ENCODE assay signal across 11 cellular contexts in genomic region chr16:20851601-20852000, GRCh38. TPM values are rescaled to one million over a fixed set of nuclear protein-coding genes. Genes with fewer than 3 reads are reported as not detected.
DNase-seq lines count a peak whose midpoint lies in the region; ATAC-seq and TF ChIP-seq lines count a peak whose summit lies in the region.
"Had no signal": no experiment of that assay in that cellular context is flagged by ENCODE, and none has a peak within 500 bp of the region (broad histone marks: within the 10 kb centered on the region; RNA-seq: fewer than 3 reads in every experiment).

No MANE protein-coding gene starts in this region.

- peak; percentile 29; the same call in 1 of the 2 replicates for TF ChIP-seq RAD21 in Ishikawa (IDR thresholded peaks at IDR 0.05; ENCODE audit: low read depth)

- no peak overlapping the region for H3K4me3 ChIP-seq in lower lobe of right lung
- H3K4me3 ChIP-seq in transverse colon: no peak overlapping the region
- H3K4me3 ChIP-seq: neural progenitor cell had no signal

- intact Hi-C loops in lower lobe of right lung (cut with DNase I) (loop anchor here (10.0 kb wide), 1 partner anchor 233 kb away; no protein-coding TSS in a partner anchor), transverse colon (cut with DNase I; ENCODE audit: low total_unique reads) (loop anchor here (5.0 kb wide), 1 partner anchor 51 kb away; the partner anchor contains the start of genes DCUN1D3 and LYRM1)

- TF ChIP-seq EP300 in Ishikawa (IDR thresholded peaks at IDR 0.05; ENCODE audit: borderline replicate concordance) (no peak), transverse colon (IDR thresholded peaks at IDR 0.05; ENCODE audit: low read depth) (no peak)

- in situ Hi-C loops in transverse colon (cut with MboI; ENCODE audit: low pct_ligation_motif_present in 1 of 4, low pct_unique_long_range_greater_than_20kb in 1 of 4, low sequenced_read_pairs in 3 of 4): loop anchor here in 2 of 4 donors (5.0 kb wide), 3 partner anchors 51 to 236 kb away; partner anchors contain the start of genes DCUN1D3 (in 1 of the 2) and LYRM1 (in 1 of the 2)

- TF ChIP-seq CTCF in lower lobe of right lung (IDR thresholded peaks at IDR 0.05) (no peak), transverse colon (IDR thresholded peaks at IDR 0.05) (no peak), GM20000 (IDR thresholded peaks at IDR 0.05; ENCODE audit: extremely low read depth, missing control alignments) (no peak)

- DNase-seq in dermis blood vessel endothelial cell (peak; percentile 76), lower lobe of right lung (peak; percentile 75), transverse colon (peak; percentile 66), GM20000 (ENCODE audit: low spot score) (no peak)
- DNase-seq in stimulated activated CD4-positive, alpha-beta T cell treated with anti-CD3 and anti-CD28 coated beads, Interleukin-4, amount 100 ng/mL, for 24 hours: no peak
- DNase-seq: activated T-cell treated with anti-CD3 and anti-CD28 coated beads, Interleukin-2, amount 50 U/mL, for 1 hour; NCI-H2171 treated with DMSO at 0.1 percent for 48 hours had no signal

- H3K36me3 ChIP-seq in lower lobe of right lung (no peaks in the 10 kb centered on the region), transverse colon (no peaks in the 10 kb centered on the region)
- H3K36me3 ChIP-seq: neural progenitor cell had no signal

- H3K4me1 ChIP-seq in lower lobe of right lung (peaks cover 53% of the 10 kb centered on the region), transverse colon (peaks cover 3 to 28% (median 19%) of the 10 kb centered on the region in 4 donors)
- H3K4me1 ChIP-seq: neural progenitor cell had no signal

- H3K27ac ChIP-seq in lower lobe of right lung (peak overlapping the region; percentile 76), transverse colon (peak overlapping the region; percentile 62 to 75 (median 64))
- H3K27ac ChIP-seq: neural progenitor cell had no signal

- H3K9me3 ChIP-seq in lower lobe of right lung (no peaks in the 10 kb centered on the region), transverse colon (no peaks in the 10 kb centered on the region)

- no peak for TF ChIP-seq POLR2A in transverse colon (IDR thresholded peaks at IDR 0.05)

- ATAC-seq in lower lobe of right lung: peak; percentile 90 to 91
- ATAC-seq in GM21576 (IDR thresholded peaks at IDR 0.05; ENCODE audit: unreplicated experiment): no peak
- no peak for ATAC-seq in HG03457 (IDR thresholded peaks at IDR 0.05; ENCODE audit: unreplicated experiment)

- H3K27me3 ChIP-seq in lower lobe of right lung (ENCODE audit: low read depth) (no peaks in the 10 kb centered on the region), transverse colon (no peaks in the 10 kb centered on the region)
- H3K27me3 ChIP-seq: neural progenitor cell had no signal

- 26% methylated on average over 2 of the region's 2 CpGs; no CpG with 5 or more reads in 1 of the 2 donors for WGBS in transverse colon (ENCODE audit: low coverage in 1 of 2), 2 donors

TF ChIP-seq in Ishikawa, 13 proteins besides CTCF, POLR2A, EP300 and RAD21:
- peak; percentile 96 for TF ChIP-seq CEBPB (IDR thresholded peaks at IDR 0.05)
- TF ChIP-seq EGR1 (IDR thresholded peaks at IDR 0.05): no peak
- TF ChIP-seq USF1 (IDR thresholded peaks at IDR 0.05): no peak
- TF ChIP-seq FOXM1 (IDR thresholded peaks at IDR 0.05; ENCODE audit: borderline replicate concordance, low read depth): no peak
- TF ChIP-seq TEAD4 (IDR thresholded peaks at IDR 0.05): peak; percentile 80
- no peak for TF ChIP-seq ZBTB7A (IDR thresholded peaks at IDR 0.05; ENCODE audit: low read depth)
- no peak for TF ChIP-seq TAF1 (IDR thresholded peaks at IDR 0.05; ENCODE audit: low read depth)
- no peak for TF ChIP-seq TCF12 (IDR thresholded peaks at IDR 0.05; ENCODE audit: low read depth)
- no peak for TF ChIP-seq YY1 (IDR thresholded peaks at IDR 0.05; ENCODE audit: low read depth)
- no peak for TF ChIP-seq REST (IDR thresholded peaks at IDR 0.05; ENCODE audit: low read depth)
- TF ChIP-seq NFIC (IDR thresholded peaks at IDR 0.05): peak; percentile 50
- TF ChIP-seq CREB1 (IDR thresholded peaks at IDR 0.05; ENCODE audit: low read depth): no peak
- no peak for TF ChIP-seq MAX (IDR thresholded peaks at IDR 0.05)

RNA-seq across cellular contexts. Expression of gene REXO5, which starts 45.3 kb away (rescaled TPM):
- total RNA-seq in dermis blood vessel endothelial cell (5.0 and 6.5 TPM in 2 replicates), lower lobe of right lung (4.7 TPM), transverse colon (10 to 100 TPM in 1 of 4 donors, 1 to 10 TPM in 3; 4.1 to 17.5 (median 6.4) TPM)

RNA-seq across cellular contexts. Expression of gene ERI2, which starts 45.3 kb away (rescaled TPM):
- total RNA-seq in dermis blood vessel endothelial cell: 14.3 and 18.4 TPM in 2 replicates
- total RNA-seq in lower lobe of right lung: 17.6 TPM
- 10 to 100 TPM in 3 of 4 donors, 1 to 10 TPM in 1; 9.0 to 55.1 (median 30.0) TPM for total RNA-seq in transverse colon

RNA-seq across cellular contexts. Expression of gene DCUN1D3, which starts 48.6 kb away (rescaled TPM):
- total RNA-seq in dermis blood vessel endothelial cell (33.8 and 80.8 TPM in 2 replicates), lower lobe of right lung (20.7 TPM), transverse colon (10 to 100 TPM in 2 of 4 donors, 1 to 10 TPM in 2; 5.6 to 47.6 (median 10.5) TPM)

RNA-seq across cellular contexts. Expression of gene LYRM1, which starts 49.0 kb away (rescaled TPM):
- 75.2 and 87.4 TPM in 2 replicates for total RNA-seq in dermis blood vessel endothelial cell
- 23.3 TPM for total RNA-seq in lower lobe of right lung
- 10 to 100 TPM in 3 of 4 donors, 1 to 10 TPM in 1; 7.9 to 74.6 (median 27.5) TPM for total RNA-seq in transverse colon

Comparison
In these comparisons a context has a peak if more than half of its experiments do, and no peak if none do; other contexts are left out.
1. DNase-seq: peak in dermis blood vessel endothelial cell (single experiment), lower lobe of right lung (single experiment) and transverse colon (single experiment); none in GM20000 (single experiment) and stimulated activated CD4-positive, alpha-beta T cell treated with anti-CD3 and anti-CD28 coated beads, Interleukin-4, amount 100 ng/mL, for 24 hours (single experiment).
2. ATAC-seq: peak in lower lobe of right lung (2 of 2); none in GM21576 (single experiment) and HG03457 (single experiment).